ENCODE assay signal across 8 cellular contexts in the genomic region with DNA sequence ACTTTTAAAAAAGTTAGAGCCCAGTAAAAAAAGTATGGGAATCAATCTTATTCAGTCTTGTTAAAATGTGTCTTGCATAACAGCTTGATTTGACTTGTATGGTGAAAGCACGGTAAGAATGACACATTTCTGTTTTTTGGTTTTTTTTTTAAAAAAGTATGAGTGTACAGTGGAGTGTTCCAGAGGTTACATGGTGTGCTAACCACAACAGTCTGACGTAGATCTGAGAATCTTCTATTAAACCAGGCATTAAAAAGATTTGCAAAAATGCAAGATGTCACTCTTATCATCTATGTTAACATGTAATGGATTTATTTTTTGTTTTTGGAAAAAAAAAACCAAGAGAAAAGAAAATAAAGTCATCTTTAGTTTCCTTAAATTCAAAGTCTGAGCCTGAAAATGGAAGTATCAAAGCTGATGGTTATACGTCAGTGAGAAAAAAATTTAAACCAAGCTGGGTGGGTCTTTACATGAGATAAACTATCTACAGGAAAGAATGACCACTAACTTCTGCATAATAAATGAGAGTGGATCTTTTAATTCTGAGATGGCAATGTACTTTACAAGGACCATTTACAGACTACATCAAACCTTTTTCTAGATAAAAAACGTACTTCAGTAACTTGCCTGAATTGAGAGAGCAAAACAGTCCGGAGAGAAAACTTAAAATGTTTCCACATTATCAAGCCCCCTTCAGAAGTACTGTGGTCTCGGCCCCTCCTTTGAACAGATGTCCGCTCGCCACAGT. TPM values are rescaled to one million over a fixed set of nuclear protein-coding genes. Genes with fewer than 3 reads are reported as not detected.
DNase-seq lines count a peak whose midpoint lies in the region; ATAC-seq and TF ChIP-seq lines count a peak whose summit lies in the region.

No MANE protein-coding gene starts in this region.

- TF ChIP-seq CTCF in Caco-2 (IDR thresholded peaks at IDR 0.05; ENCODE audit: insufficient read depth in 1 of 2, low read depth in 1 of 2, low read length in 1 of 2, severe bottlenecking in 1 of 2, unreplicated experiment in 1 of 2), result no peak

- H3K27me3 ChIP-seq in Caco-2 (replicated peaks; ENCODE audit: control insufficient read depth, insufficient read depth, low read length) (no peaks in the 10 kb centered on the region), neuron (ENCODE audit: insufficient read depth, low read length) (no peaks in the 10 kb centered on the region)

- H3K36me3 ChIP-seq in Caco-2 (ENCODE audit: control insufficient read depth, insufficient read depth, low read length), result no peaks in the 10 kb centered on the region; the same call in 1 of the 2 replicates
- H3K36me3 ChIP-seq in neuron (ENCODE audit: insufficient read depth, low read length), result peaks cover 25% of the 10 kb centered on the region

- H3K4me3 Mint-ChIP-seq in Caco-2 (ENCODE audit: unreplicated experiment), result peak overlapping the region; percentile 93
- peak overlapping the region; percentile 90 for H3K4me3 Mint-ChIP-seq in T-helper 1 cell treated with Interleukin-12 subunit alpha and Interleukin-12 subunit beta and Interleukin-4 antibody, amounts not matched to agents 30 μg/mL and 1 μg/mL, for 36 hours

- H3K4me3 ChIP-seq in Caco-2 (ENCODE audit: low read depth, low read length), result peak overlapping the region; percentile 91
- H3K4me3 ChIP-seq in neuron (ENCODE audit: low read length), result peak overlapping the region; percentile 93

- peaks cover 51% of the 10 kb centered on the region for H3K36me3 Mint-ChIP-seq in Caco-2 (ENCODE audit: insufficient read depth, unreplicated experiment)
- H3K36me3 Mint-ChIP-seq in T-helper 1 cell treated with Interleukin-12 subunit alpha and Interleukin-12 subunit beta and Interleukin-4 antibody, amounts not matched to agents 30 μg/mL and 1 μg/mL, for 36 hours (ENCODE audit: low read depth), result peaks cover 36% of the 10 kb centered on the region

- peaks cover 28% of the 10 kb centered on the region for H3K4me1 Mint-ChIP-seq in Caco-2 (ENCODE audit: low read depth, unreplicated experiment)
- H3K4me1 Mint-ChIP-seq in T-helper 1 cell treated with Interleukin-12 subunit alpha and Interleukin-12 subunit beta and Interleukin-4 antibody, amounts not matched to agents 30 μg/mL and 1 μg/mL, for 36 hours (ENCODE audit: low read depth), result peaks cover 49% of the 10 kb centered on the region

- H3K27ac Mint-ChIP-seq in Caco-2 (ENCODE audit: unreplicated experiment), result peak overlapping the region; percentile 97
- peak overlapping the region; percentile 99 for H3K27ac Mint-ChIP-seq in T-helper 1 cell treated with Interleukin-12 subunit alpha and Interleukin-12 subunit beta and Interleukin-4 antibody, amounts not matched to agents 30 μg/mL and 1 μg/mL, for 36 hours

- H3K9me3 ChIP-seq in Caco-2 (no peaks in the 10 kb centered on the region), neuron (ENCODE audit: low read length) (no peaks in the 10 kb centered on the region)

- DNase-seq in Caco-2 (no peak), anterior cingulate cortex (lab: John Stamatoyannopoulos, UW) (no peak)

- peaks cover 16% of the 10 kb centered on the region for H3K4me1 ChIP-seq in Caco-2
- peaks cover 42% of the 10 kb centered on the region for H3K4me1 ChIP-seq in neuron (ENCODE audit: insufficient read depth, low read length)

- POLR2A ChIA-PET in Caco-2 (lab: Charles Lee), result interaction anchor here (0.9 to 1.0 kb wide), 3 partner anchors 9 to 71 kb away, joined by 3 read pairs; a partner anchor contains a TSS

- H3K27me3 Mint-ChIP-seq in Caco-2 (ENCODE audit: insufficient read depth, unreplicated experiment), result no peaks in the 10 kb centered on the region
- H3K27me3 Mint-ChIP-seq in T-helper 1 cell treated with Interleukin-12 subunit alpha and Interleukin-12 subunit beta and Interleukin-4 antibody, amounts not matched to agents 30 μg/mL and 1 μg/mL, for 36 hours (ENCODE audit: low read depth), result no peaks in the 10 kb centered on the region

- intact Hi-C loops in Caco-2 (cut with micrococcal nuclease; ENCODE audit: unreplicated experiment), result no loop called here

- BruUV-seq in Caco-2 (replicated peaks; lab: Mats Ljungman, UMichigan), result TSS peak; percentile 42

- CTCF ChIA-PET in Caco-2 (lab: Charles Lee), result no interaction called here

- ATAC-seq in HG03175 (IDR thresholded peaks at IDR 0.05; ENCODE audit: unreplicated experiment) (peak; percentile 24), esophagus mucosa (peak; percentile 45), GM19351 (IDR thresholded peaks at IDR 0.05; ENCODE audit: unreplicated experiment) (no peak), GM21360 (IDR thresholded peaks at IDR 0.05; ENCODE audit: unreplicated experiment) (no peak)

- H2AFZ ChIP-seq in neuron (ENCODE audit: low read depth, low read length), result no peak overlapping the region

- no peaks in the 10 kb centered on the region for H3K9me3 Mint-ChIP-seq in Caco-2 (ENCODE audit: unreplicated experiment)
- no peaks in the 10 kb centered on the region for H3K9me3 Mint-ChIP-seq in T-helper 1 cell treated with Interleukin-12 subunit alpha and Interleukin-12 subunit beta and Interleukin-4 antibody, amounts not matched to agents 30 μg/mL and 1 μg/mL, for 36 hours

RNA-seq across cellular contexts. Expression of a gene that starts 1.6 kb away (rescaled TPM):
- total RNA-seq in Caco-2 (2022) (42.8 and 44.7 TPM in 2 replicates), esophagus mucosa (10.7 TPM)

Comparison
In these comparisons a context has a peak if more than half of its experiments do, and no peak if none do; other contexts are left out.
1. ATAC-seq: peak in HG03175 (single experiment) and esophagus mucosa (single experiment); none in GM19351 (single experiment) and GM21360 (single experiment).